8 cellular contexts compared by ENCODE assay signal in genomic region chr19:21082011-21082975, GRCh38. TPM values are rescaled to one million over a fixed set of nuclear protein-coding genes. Genes with fewer than 3 reads are reported as not detected.
A peak's percentile ranks its signal among the peaks of the same experiment; 100 is the strongest.
DNase-seq lines count a peak whose midpoint lies in the region; ATAC-seq, FAIRE-seq and TF ChIP-seq lines count a peak whose summit lies in the region.

Gene ZNF714 (plus strand): TSS chr19:21082203. CDS start chr19:21098269, 16,066 bp downstream.

- POLR2A ChIA-PET in IMR-90 (lab: Charles Lee; ENCODE audit: unreplicated experiment), result no interaction called here

- H2BK20ac ChIP-seq in IMR-90 (ENCODE audit: low read depth, low read length), result no peak within 1 kb of the TSS

- no peak within 1 kb of the TSS for H3K18ac ChIP-seq in IMR-90 (ENCODE audit: low read depth, low read length)

- WGBS in IMR-90 (ENCODE audit: extremely low coverage in 2 of 2, insufficient read length in 1 of 2), 2 experiments, result 0% methylated on average over 3 of the region's 38 CpGs; no CpG with 5 or more reads in 1 of the 2 experiments
- WGBS in stomach, 5 donors, result 0 to 61% (median 37%) methylated on average over 25 to 38 of the region's 38 CpGs

- H3K36me3 ChIP-seq in IMR-90 (ENCODE audit: control insufficient read depth, insufficient read depth, low read length) (no peaks in the 10 kb centered on the region), stomach (no peaks in the 10 kb centered on the region)

- H2BK120ac ChIP-seq in IMR-90 (ENCODE audit: low read depth, low read length), result no peak within 1 kb of the TSS

- FAIRE-seq in D721Med (lab: Jason Lieb, UNC), result no peak

- H3K4me3 ChIP-seq in IMR-90 (ENCODE audit: insufficient read depth, low read depth, low read length) (peak within 1 kb of the TSS; percentile 76), fibroblast of villous mesenchyme (ENCODE audit: low read depth, low read length) (peak within 1 kb of the TSS; percentile 75), stomach (peak within 1 kb of the TSS; percentile 57 to 76 (median 63))

- H3K9me1 ChIP-seq in IMR-90 (ENCODE audit: insufficient read depth, low read length), result no peaks in the 10 kb centered on the region

- H4K91ac ChIP-seq in IMR-90 (ENCODE audit: insufficient read depth, low read depth, low read length), result no peak within 1 kb of the TSS

- DNase-seq in D721Med (ENCODE audit: insufficient read length, low spot score), result peak; percentile 29
- peak; percentile 94 for DNase-seq in IMR-90
- peak; percentile 90 for DNase-seq in RPMI8226
- DNase-seq in activated T-helper 9 cell treated with anti-CD3 and anti-CD28 coated beads, Interleukin-2, amount 50 U/mL, for 16 hours (ENCODE audit: low read depth), result peak; percentile 55
- DNase-seq in fibroblast of villous mesenchyme (ENCODE audit: low read depth), result peak; percentile 88
- peak; percentile 73 for DNase-seq in neural crest cell (ENCODE audit: low read depth, low spot score)
- DNase-seq in stomach, result peak; percentile 79

- H3K4me3 Mint-ChIP-seq in neural crest cell, result peak within 1 kb of the TSS; percentile 100

- dilution Hi-C loops in IMR-90 (cut with HindIII; ENCODE audit: low sequenced_read_pairs, unreplicated experiment), result no loop called here

- peak; percentile 82 for TF ChIP-seq POLR2A in IMR-90 (IDR thresholded peaks at IDR 0.05; ENCODE audit: low read depth, low read length)
- TF ChIP-seq POLR2A in stomach (IDR thresholded peaks at IDR 0.05), result no peak

- peak within 1 kb of the TSS; percentile 48 for H2BK5ac ChIP-seq in IMR-90 (ENCODE audit: low read depth, low read length, poor library complexity, severe bottlenecking)

- peaks cover 19% of the 10 kb centered on the region for H3K36me3 Mint-ChIP-seq in neural crest cell (ENCODE audit: low read depth)

- H3K9me3 ChIP-seq in IMR-90 (ENCODE audit: control insufficient read depth, insufficient read depth, low read length) (no peaks in the 10 kb centered on the region), stomach (no peaks in the 10 kb centered on the region)

- TF ChIP-seq RAD21 in IMR-90 (IDR thresholded peaks at IDR 0.05; ENCODE audit: low read length), result no peak

- peak within 1 kb of the TSS; percentile 58; the same call in 1 of the 2 replicates for H3K56ac ChIP-seq in IMR-90 (ENCODE audit: extremely low read depth, insufficient read depth, low read length)

- peak within 1 kb of the TSS; percentile 65 for H3K27ac ChIP-seq in IMR-90 (ENCODE audit: insufficient read depth, low read length)
- peak within 1 kb of the TSS; percentile 50 to 83 (median 76) for H3K27ac ChIP-seq in stomach

- H2AK5ac ChIP-seq in IMR-90 (ENCODE audit: low read depth, low read length), result no peak within 1 kb of the TSS

- peak within 1 kb of the TSS; percentile 85 for H2AK9ac ChIP-seq in IMR-90 (replicated peaks; ENCODE audit: low read depth, low read length, poor library complexity)

- H3K4me2 ChIP-seq in IMR-90 (ENCODE audit: low read depth, low read length), result peak within 1 kb of the TSS; percentile 63

- H2BK15ac ChIP-seq in IMR-90 (ENCODE audit: low read depth, low read length), result no peak within 1 kb of the TSS

- peak within 1 kb of the TSS; percentile 99 for H3K27ac Mint-ChIP-seq in neural crest cell (ENCODE audit: unreplicated experiment)

- peak within 1 kb of the TSS; percentile 65 for H3K9ac ChIP-seq in IMR-90 (ENCODE audit: low read depth, low read length)

- H3K23ac ChIP-seq in IMR-90 (ENCODE audit: low read depth, low read length), result no peak within 1 kb of the TSS

- H3K4ac ChIP-seq in IMR-90 (ENCODE audit: low read depth, low read length), result peak within 1 kb of the TSS; percentile 59; the same call in 1 of the 2 replicates

- TF ChIP-seq EP300 in stomach (IDR thresholded peaks at IDR 0.05), result no peak

- no peaks in the 10 kb centered on the region for H4K20me1 ChIP-seq in IMR-90 (ENCODE audit: insufficient read depth, low read length)

- no peaks in the 10 kb centered on the region for H3K27me3 Mint-ChIP-seq in neural crest cell (ENCODE audit: low read depth)

- CTCF ChIA-PET in IMR-90 (lab: Yijun Ruan, JAX), result interaction anchor here (0.6 kb wide), 1 partner anchor 55 kb away, joined by 3 read pairs; no protein-coding TSS in a partner anchor

- H4K8ac ChIP-seq in IMR-90 (ENCODE audit: low read depth in 2 of 2, low read length in 2 of 2), result peak within 1 kb of the TSS in 1 of 2 experiments; percentile 55; a peak in 1 of 4 replicates

- peak within 1 kb of the TSS; percentile 97 for H2AFZ ChIP-seq in IMR-90 (replicated peaks; ENCODE audit: low read length, poor library complexity)

- H3K27me3 ChIP-seq in IMR-90 (ENCODE audit: control insufficient read depth, insufficient read depth, low read length) (no peaks in the 10 kb centered on the region), stomach (no peaks in the 10 kb centered on the region)

- no peaks in the 10 kb centered on the region for H3K9me3 Mint-ChIP-seq in neural crest cell

- in situ Hi-C loops in IMR-90 (cut with MboI; ENCODE audit: low sequenced_read_pairs), result no loop called here

- H3K14ac ChIP-seq in IMR-90 (replicated peaks; ENCODE audit: low read depth, low read length), result peak within 1 kb of the TSS; percentile 76; the same call in 1 of the 2 replicates

- no peak within 1 kb of the TSS for H4K5ac ChIP-seq in IMR-90 (ENCODE audit: low read depth, low read length)

- intact Hi-C loops in IMR-90 (cut with micrococcal nuclease) (no loop called here), stomach (cut with DNase I; ENCODE audit: low total_unique reads) (no loop called here)

- ATAC-seq in GM21526 (IDR thresholded peaks at IDR 0.05; ENCODE audit: low FRiP score, unreplicated experiment) (peak; percentile 97), IMR-90 (ENCODE audit: low read depth) (peak; percentile 98)

- no TSS peak for BruUV-seq in IMR-90 (replicated peaks; lab: Mats Ljungman, UMichigan)

- H3K4me1 Mint-ChIP-seq in neural crest cell, result peaks cover 42% of the 10 kb centered on the region

- peaks cover 18 to 21% of the 10 kb centered on the region in 2 experiments for H3K79me1 ChIP-seq in IMR-90 (ENCODE audit: low read depth in 1 of 2, low read length in 2 of 2)

- TF ChIP-seq CTCF in D721Med (IDR thresholded peaks at IDR 0.05; ENCODE audit: insufficient read depth, missing control alignments), result no peak
- no peak for TF ChIP-seq CTCF in IMR-90 (conservative IDR thresholded peaks at IDR 0.05; ENCODE audit: low read depth, low read length)
- TF ChIP-seq CTCF in fibroblast of villous mesenchyme (IDR thresholded peaks at IDR 0.05; ENCODE audit: insufficient read depth, low read depth, low read length), result no peak
- TF ChIP-seq CTCF in neural crest cell (conservative IDR thresholded peaks at IDR 0.05), result no peak
- TF ChIP-seq CTCF in stomach (IDR thresholded peaks at IDR 0.05), result no peak

- H3K4me1 ChIP-seq in IMR-90 (ENCODE audit: control insufficient read depth, insufficient read depth, low read length) (peaks cover 6% of the 10 kb centered on the region), stomach (peaks cover 0 to 16% (median 10%) of the 10 kb centered on the region in 4 donors)

TF ChIP-seq in IMR-90, 13 proteins besides CTCF, POLR2A, EP300 and RAD21:
- no peak for TF ChIP-seq NFE2L2 (IDR thresholded peaks at IDR 0.05; ENCODE audit: low read depth, low read length)
- no peak for TF ChIP-seq MAZ (IDR thresholded peaks at IDR 0.05; ENCODE audit: borderline replicate concordance, low read depth, low read length)
- TF ChIP-seq CEBPB (IDR thresholded peaks at IDR 0.05; ENCODE audit: low read depth, low read length), result no peak
- no peak for TF ChIP-seq MAFK (IDR thresholded peaks at IDR 0.05; ENCODE audit: low read depth, low read length)
- TF ChIP-seq RCOR1 (IDR thresholded peaks at IDR 0.05; ENCODE audit: insufficient replicate concordance, low read length), result no peak
- no peak for TF ChIP-seq FOS (IDR thresholded peaks at IDR 0.05; ENCODE audit: low read depth, low read length)
- 0 out of 2 replicates have a peak, but pooled peaks have one; percentile 10 for TF ChIP-seq USF2 (IDR thresholded peaks at IDR 0.05; ENCODE audit: low read depth, low read length)
- TF ChIP-seq SMC3 (IDR thresholded peaks at IDR 0.05; ENCODE audit: low read depth, low read length), result no peak
- TF ChIP-seq RFX5 (IDR thresholded peaks at IDR 0.05; ENCODE audit: low read depth, low read length), result no peak
- no peak for TF ChIP-seq BHLHE40 (IDR thresholded peaks at IDR 0.05; ENCODE audit: low read depth, low read length)
- no peak for TF ChIP-seq CHD1 (IDR thresholded peaks at IDR 0.05; ENCODE audit: low read depth, low read length)
- peak; percentile 60; the same call in 1 of the 2 replicates for TF ChIP-seq MXI1 (IDR thresholded peaks at IDR 0.05; ENCODE audit: borderline replicate concordance, low read depth, low read length)
- TF ChIP-seq ELK1 (IDR thresholded peaks at IDR 0.05; ENCODE audit: borderline replicate concordance, low read depth, low read length), result no peak

RNA-seq across cellular contexts. Expression of gene ZNF714, which starts in this region (rescaled TPM):
- total RNA-seq in IMR-90 (2012; rRNA removed) (14.3 and 15.6 TPM in 2 replicates), fibroblast of villous mesenchyme (8.4 and 13.8 TPM in 2 replicates), neural crest cell (58.9 and 59.2 TPM in 2 replicates), stomach (10 to 100 TPM in 2 of 5 donors, 1 to 10 TPM in 3; 2.2 to 22.4 (median 4.6) TPM)
- polyA plus RNA-seq in IMR-90 (2012; rRNA removed) (5.6 and 7.2 TPM in 2 replicates), stomach (1 to 10 TPM; 1.1 to 2.0 (median 1.5) TPM)
- polyA plus RNA-seq in IMR-90 (2012; cell fraction: cytosol; rRNA removed), result 1.7 TPM in 2 replicates
- polyA plus RNA-seq in IMR-90 (2012; cell fraction: nucleus; rRNA removed; ENCODE audit: low replicate concordance), result 1.8 and 7.2 TPM in 2 replicates

Comparison
In these comparisons a context has a peak if more than half of its experiments do, and no peak if none do; other contexts are left out.
1. Peak in every context shown above with its lines: DNase-seq, ATAC-seq, H3K4me3 ChIP-seq and H3K27ac ChIP-seq.
2. DNase-seq: peak in every context shown above with its lines; median percentile 94 in IMR-90; 90 in RPMI8226; 88 in fibroblast of villous mesenchyme; 79 in stomach; 73 in neural crest cell; 55 in activated T-helper 9 cell treated with anti-CD3 and anti-CD28 coated beads, Interleukin-2, amount 50 U/mL, for 16 hours; 29 in D721Med.